In the genomic region with DNA sequence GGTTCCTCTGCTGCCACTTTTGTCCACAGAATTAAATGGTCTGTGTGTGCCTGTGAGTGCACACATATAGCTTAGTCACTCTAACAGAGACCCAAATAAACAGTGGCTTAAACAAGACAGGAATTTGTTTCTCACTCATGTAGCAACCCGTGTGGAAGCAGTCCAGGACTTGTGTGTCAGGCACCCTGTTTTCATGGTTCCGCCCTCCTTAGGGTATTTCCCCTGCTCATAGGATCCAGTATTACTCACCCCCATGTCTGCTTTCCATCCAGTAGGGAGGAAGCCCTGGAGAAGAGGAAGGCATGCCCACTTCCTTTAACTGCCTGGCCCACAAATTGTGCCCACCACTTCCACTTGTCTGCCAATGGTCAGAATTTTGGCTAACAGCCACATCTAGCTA, we compare ENCODE assay signal across 9 cellular contexts. TPM values are rescaled to one million over a fixed set of nuclear protein-coding genes. Genes with fewer than 3 reads are reported as not detected.
DNase-seq lines count a peak whose midpoint lies in the region; ATAC-seq and TF ChIP-seq lines count a peak whose summit lies in the region.
"Had no signal": no experiment of that assay in that cellular context is flagged by ENCODE, and none has a peak within 500 bp of the region (broad histone marks: within the 10 kb centered on the region; RNA-seq: fewer than 3 reads in every experiment).

No MANE protein-coding gene starts in this region.

- intact Hi-C loops in natural killer cell (cut with micrococcal nuclease): no loop called here

- no peak overlapping the region for H3K4me3 Mint-ChIP-seq in natural killer cell
- H3K4me3 Mint-ChIP-seq in natural killer cell treated with Interleukin-12 subunit alpha and Interleukin-12 subunit beta and Interleukin-15 and Interleukin-18, amount 100 ng/mL, for 72 hours: no peak overlapping the region
- H3K4me3 Mint-ChIP-seq: stimulated activated naive B cell treated with anti-CD40 and anti-IgM and Interleukin-4, amounts not matched to agents 10 μg/mL and 1 μg/mL and 100 μg/mL, for 72 hours had no signal

- DNase-seq in natural killer cell (no peak), UCSD-AML1 (lab: John Stamatoyannopoulos, UW; ENCODE audit: unreplicated experiment) (peak; percentile 60), hepatic stellate cell (ENCODE audit: low spot score) (peak; percentile 66), T-helper 9 cell (no peak)
- DNase-seq in natural killer cell treated with Interleukin-12 subunit alpha and Interleukin-12 subunit beta and Interleukin-15 and Interleukin-18, amount 100 ng/mL, for 72 hours (ENCODE audit: low spot score): no peak
- DNase-seq in activated effector memory CD4-positive, alpha-beta T cell treated with anti-CD3 and anti-CD28 coated beads, Interleukin-2, amount 50 U/mL, for 16 hours: no peak
- DNase-seq: stimulated activated naive B cell treated with anti-CD40 and anti-IgM and Interleukin-4, amounts not matched to agents 10 μg/mL and 1 μg/mL and 100 μg/mL, for 72 hours had no signal

- H3K36me3 Mint-ChIP-seq in natural killer cell: no peaks in the 10 kb centered on the region
- no peaks in the 10 kb centered on the region for H3K36me3 Mint-ChIP-seq in natural killer cell treated with Interleukin-12 subunit alpha and Interleukin-12 subunit beta and Interleukin-15 and Interleukin-18, amount 100 ng/mL, for 72 hours

- H3K27ac Mint-ChIP-seq in natural killer cell: no peak overlapping the region
- no peak overlapping the region for H3K27ac Mint-ChIP-seq in natural killer cell treated with Interleukin-12 subunit alpha and Interleukin-12 subunit beta and Interleukin-15 and Interleukin-18, amount 100 ng/mL, for 72 hours
- H3K27ac Mint-ChIP-seq: stimulated activated naive B cell treated with anti-CD40 and anti-IgM and Interleukin-4, amounts not matched to agents 10 μg/mL and 1 μg/mL and 100 μg/mL, for 72 hours had no signal

- H3K9me3 Mint-ChIP-seq in natural killer cell: no peaks in the 10 kb centered on the region
- no peaks in the 10 kb centered on the region for H3K9me3 Mint-ChIP-seq in natural killer cell treated with Interleukin-12 subunit alpha and Interleukin-12 subunit beta and Interleukin-15 and Interleukin-18, amount 100 ng/mL, for 72 hours
- H3K9me3 Mint-ChIP-seq: stimulated activated naive B cell treated with anti-CD40 and anti-IgM and Interleukin-4, amounts not matched to agents 10 μg/mL and 1 μg/mL and 100 μg/mL, for 72 hours had no signal

- peaks cover 15 to 17% of the 10 kb centered on the region in 2 donors for H3K27me3 Mint-ChIP-seq in natural killer cell (ENCODE audit: low read depth in 2 of 2)
- peaks cover 18 to 38% of the 10 kb centered on the region in 2 donors for H3K27me3 Mint-ChIP-seq in natural killer cell treated with Interleukin-12 subunit alpha and Interleukin-12 subunit beta and Interleukin-15 and Interleukin-18, amount 100 ng/mL, for 72 hours

- peaks cover 0 to 5% of the 10 kb centered on the region in 2 donors for H3K4me1 Mint-ChIP-seq in natural killer cell
- H3K4me1 Mint-ChIP-seq in natural killer cell treated with Interleukin-12 subunit alpha and Interleukin-12 subunit beta and Interleukin-15 and Interleukin-18, amount 100 ng/mL, for 72 hours (ENCODE audit: low read depth in 2 of 2): no peaks in the 10 kb centered on the region
- H3K4me1 Mint-ChIP-seq: stimulated activated naive B cell treated with anti-CD40 and anti-IgM and Interleukin-4, amounts not matched to agents 10 μg/mL and 1 μg/mL and 100 μg/mL, for 72 hours had no signal

- no peak for TF ChIP-seq CTCF in natural killer cell (IDR thresholded peaks at IDR 0.05)

- ATAC-seq in natural killer cell (peak; percentile 31 to 53 (median 39)), GM21717 (IDR thresholded peaks at IDR 0.05; ENCODE audit: unreplicated experiment) (no peak), GM21737 (IDR thresholded peaks at IDR 0.05; ENCODE audit: unreplicated experiment) (no peak)
- no peak for ATAC-seq in natural killer cell treated with Interleukin-12 subunit alpha and Interleukin-12 subunit beta and Interleukin-15 and Interleukin-18, amount 100 ng/mL, for 72 hours

RNA-seq across cellular contexts. Expression of gene TACSTD2, which starts 41.3 kb away (rescaled TPM):
- total RNA-seq in natural killer cell: under 1 TPM in 1 of 3 donors, not detected in 2; 0.21 TPM
- not detected for total RNA-seq in natural killer cell treated with Interleukin-12 subunit alpha and Interleukin-12 subunit beta and Interleukin-15 and Interleukin-18, amount 100 ng/mL, for 72 hours

Comparison
In these comparisons a context has a peak if more than half of its experiments do, and no peak if none do; other contexts are left out.
1. ATAC-seq: peak in natural killer cell (3 of 3); none in natural killer cell treated with Interleukin-12 subunit alpha and Interleukin-12 subunit beta and Interleukin-15 and Interleukin-18, amount 100 ng/mL, for 72 hours (0 of 2), GM21717 (single experiment) and GM21737 (single experiment).
2. DNase-seq: peak in UCSD-AML1 (single experiment) and hepatic stellate cell (single experiment); none in natural killer cell (single experiment), natural killer cell treated with Interleukin-12 subunit alpha and Interleukin-12 subunit beta and Interleukin-15 and Interleukin-18, amount 100 ng/mL, for 72 hours (single experiment), T-helper 9 cell (single experiment) and activated effector memory CD4-positive, alpha-beta T cell treated with anti-CD3 and anti-CD28 coated beads, Interleukin-2, amount 50 U/mL, for 16 hours (single experiment).